11 cellular contexts compared by ENCODE assay signal in genomic region chr2:234690569-234691225, GRCh38.
A peak's percentile ranks its signal among the peaks of the same experiment; 100 is the strongest.
DNase-seq lines count a peak whose midpoint lies in the region; ATAC-seq, FAIRE-seq and TF ChIP-seq lines count a peak whose summit lies in the region.
"Had no signal": no experiment of that assay in that cellular context is flagged by ENCODE, and none has a peak within 500 bp of the region (broad histone marks: within the 10 kb centered on the region; RNA-seq: fewer than 3 reads in every experiment).

No MANE protein-coding gene starts in this region.

- no peak overlapping the region for H2BK120ac ChIP-seq in trophoblast cell (ENCODE audit: insufficient read depth, low read length, poor library complexity)

- no peak for ATAC-seq in GM23338

- no peaks in the 10 kb centered on the region for H3K79me1 ChIP-seq in trophoblast cell (ENCODE audit: low read length)

- no peak overlapping the region for H4K91ac ChIP-seq in trophoblast cell (ENCODE audit: low read depth, low read length)

- H3K4me1 ChIP-seq in Loucy (ENCODE audit: insufficient read depth, low read length, poor library complexity, severe bottlenecking) (peaks cover 64% of the 10 kb centered on the region), endothelial cell of umbilical vein (ENCODE audit: control insufficient read depth, extremely low read depth, insufficient read depth, low read length) (peaks cover 40% of the 10 kb centered on the region), trophoblast cell (ENCODE audit: control insufficient read depth in 1 of 2, insufficient read depth in 2 of 2, low read length in 2 of 2) (peaks cover 0 to 5% of the 10 kb centered on the region in 2 experiments), GM23338 (ENCODE audit: insufficient read depth) (peaks cover 12% of the 10 kb centered on the region)

- no peak overlapping the region for H4K8ac ChIP-seq in trophoblast cell (ENCODE audit: low read depth, low read length)

- peak overlapping the region; percentile 79 for H3K9ac ChIP-seq in Loucy (ENCODE audit: low read depth, low read length, poor library complexity, severe bottlenecking)
- H3K9ac ChIP-seq in endothelial cell of umbilical vein (replicated peaks; ENCODE audit: extremely low read depth, insufficient read depth, low read length) = peak overlapping the region; percentile 56
- no peak overlapping the region for H3K9ac ChIP-seq in trophoblast cell (ENCODE audit: low read length)

- peaks cover 3% of the 10 kb centered on the region; the same call in 1 of the 2 replicates for H3K9me3 ChIP-seq in Loucy (ENCODE audit: insufficient read depth, low read depth, low read length)
- H3K9me3 ChIP-seq in endothelial cell of umbilical vein (replicated peaks; ENCODE audit: control insufficient read depth, insufficient read depth, low read length) = no peaks in the 10 kb centered on the region
- H3K9me3 ChIP-seq in trophoblast cell (ENCODE audit: insufficient read depth, low read depth, low read length) = peaks cover 6% of the 10 kb centered on the region

- DNase-seq in NCI-H526 treated with DMSO at 0.1 percent for 48 hours (lab: John Stamatoyannopoulos, UW) (peak; percentile 99), endothelial cell of umbilical vein (ENCODE audit: low read depth, low spot score) (peak; percentile 97), progenitor cell of endocrine pancreas (ENCODE audit: low spot score, unreplicated experiment) (no peak), trophoblast cell (no peak), activated gamma-delta T cell (lab: John Stamatoyannopoulos, UW) (no peak), ACHN (no peak), GM23338 (ENCODE audit: low spot score) (no peak)
- DNase-seq: activated CD4-positive, alpha-beta T cell treated with anti-CD3 and anti-CD28 coated beads for 1 hour; hypothalamus; NCI-H524 treated with DMSO at 0.1 percent for 48 hours had no signal

- peak; percentile 91 for FAIRE-seq in endothelial cell of umbilical vein (lab: Jason Lieb, UNC)

- no peak overlapping the region for H2BK5ac ChIP-seq in trophoblast cell (ENCODE audit: low read depth, low read length, poor library complexity)

- H3K27me3 Mint-ChIP-seq in progenitor cell of endocrine pancreas (no peaks in the 10 kb centered on the region), GM23338 (ENCODE audit: insufficient read depth, low read depth, poor library complexity) (peaks cover 6% of the 10 kb centered on the region)

- H3K9me3 Mint-ChIP-seq in progenitor cell of endocrine pancreas (ENCODE audit: low read depth) (peaks cover 14% of the 10 kb centered on the region), GM23338 (peaks cover 18% of the 10 kb centered on the region)

- peak overlapping the region; percentile 19 for H3K4me3 ChIP-seq in Loucy (ENCODE audit: low read length, poor library complexity, severe bottlenecking)
- H3K4me3 ChIP-seq in endothelial cell of umbilical vein (replicated peaks in 1 of 3; ENCODE audit: insufficient read depth in 1 of 3, low read depth in 1 of 3, low read length in 3 of 3) = no peak overlapping the region
- no peak overlapping the region for H3K4me3 ChIP-seq in trophoblast cell (ENCODE audit: low read depth, low read length)
- no peak overlapping the region for H3K4me3 ChIP-seq in GM23338

- H4K20me1 ChIP-seq in Loucy (ENCODE audit: insufficient read depth, low read length, poor library complexity, severe bottlenecking) (no peaks in the 10 kb centered on the region), endothelial cell of umbilical vein (replicated peaks; ENCODE audit: control insufficient read depth, extremely low read depth, insufficient read depth, low read length) (no peaks in the 10 kb centered on the region), GM23338 (replicated peaks; ENCODE audit: insufficient read depth) (no peaks in the 10 kb centered on the region)

- H3K79me2 ChIP-seq in Loucy (ENCODE audit: insufficient read depth, low read length) = no peaks in the 10 kb centered on the region
- no peaks in the 10 kb centered on the region for H3K79me2 ChIP-seq in endothelial cell of umbilical vein (ENCODE audit: control insufficient read depth, insufficient read depth, low read length)
- H3K79me2 ChIP-seq in trophoblast cell (ENCODE audit: control insufficient read depth, insufficient read depth, low read length, poor library complexity) = no peaks in the 10 kb centered on the region
- no peaks in the 10 kb centered on the region for H3K79me2 ChIP-seq in GM23338 (replicated peaks; ENCODE audit: insufficient read depth)

- intact Hi-C loops in endothelial cell of umbilical vein (cut with micrococcal nuclease) = loop anchor here (1.0 to 5.0 kb wide), 8 partner anchors 10 to 417 kb away; no protein-coding TSS in a partner anchor

- CTCF ChIA-PET in endothelial cell of umbilical vein (lab: Charles Lee) = interaction anchor here (0.6 to 2.3 kb wide), 15 partner anchors 9 to 426 kb away, joined by 3 to 10 read pairs (median 5); no protein-coding TSS in a partner anchor

- H3K27me3 ChIP-seq in Loucy (ENCODE audit: insufficient read depth, low read length, poor library complexity, severe bottlenecking) = no peaks in the 10 kb centered on the region
- no peaks in the 10 kb centered on the region for H3K27me3 ChIP-seq in endothelial cell of umbilical vein (ENCODE audit: control insufficient read depth in 2 of 2, insufficient read depth in 2 of 2, low read length in 2 of 2)
- no peaks in the 10 kb centered on the region for H3K27me3 ChIP-seq in trophoblast cell (ENCODE audit: insufficient read depth, low read length)
- H3K27me3 ChIP-seq in GM23338 (ENCODE audit: insufficient read depth) = no peaks in the 10 kb centered on the region

- H3K36me3 Mint-ChIP-seq in progenitor cell of endocrine pancreas (ENCODE audit: insufficient read depth) (peaks cover 12% of the 10 kb centered on the region), GM23338 (ENCODE audit: low read depth) (peaks cover 24% of the 10 kb centered on the region)

- in situ Hi-C loops in ACHN (cut with HindIII; ENCODE audit: low pct_ligation_motif_present, low pct_unique_long_range_greater_than_20kb, low sequenced_read_pairs) = no loop called here

- H3K27ac ChIP-seq in endothelial cell of umbilical vein (ENCODE audit: insufficient read depth, low read depth, low read length) (peak overlapping the region; percentile 75), trophoblast cell (ENCODE audit: low read depth, low read length) (no peak overlapping the region), GM23338 (ENCODE audit: low read depth) (no peak overlapping the region)

- H2BK12ac ChIP-seq in trophoblast cell (ENCODE audit: low read length) = no peak overlapping the region

- H3K4me3 Mint-ChIP-seq in progenitor cell of endocrine pancreas (ENCODE audit: low read depth) = no peak overlapping the region
- no peak overlapping the region for H3K4me3 Mint-ChIP-seq in GM23338

- WGBS in trophoblast cell (ENCODE audit: extremely low coverage, insufficient coverage, insufficient read length) = no CpG with 5 or more reads among the region's 8 CpGs

- H2AFZ ChIP-seq in Loucy (ENCODE audit: low read length) (peak overlapping the region; percentile 26; the same call in 1 of the 2 replicates), endothelial cell of umbilical vein (ENCODE audit: low read depth, low read length) (no peak overlapping the region), trophoblast cell (ENCODE audit: insufficient read depth, low read length, poor library complexity) (no peak overlapping the region), GM23338 (no peak overlapping the region)

- H3K36me3 ChIP-seq in Loucy (ENCODE audit: insufficient read depth, low read length) = no peaks in the 10 kb centered on the region
- no peaks in the 10 kb centered on the region for H3K36me3 ChIP-seq in endothelial cell of umbilical vein (ENCODE audit: control insufficient read depth in 2 of 2, extremely low read depth in 1 of 2, insufficient read depth in 2 of 2, low read length in 2 of 2)
- no peaks in the 10 kb centered on the region for H3K36me3 ChIP-seq in trophoblast cell (ENCODE audit: control insufficient read depth in 1 of 2, insufficient read depth in 2 of 2, low read length in 2 of 2)
- H3K36me3 ChIP-seq in GM23338 (ENCODE audit: insufficient read depth) = peaks cover 9% of the 10 kb centered on the region

- H3K9me1 ChIP-seq in endothelial cell of umbilical vein (replicated peaks; ENCODE audit: control insufficient read depth, extremely low read depth, insufficient read depth, low read length) = no peaks in the 10 kb centered on the region

- TF ChIP-seq POLR2A in endothelial cell of umbilical vein (IDR thresholded peaks at IDR 0.05; ENCODE audit: low read depth, low read length) = no peak

- no peak overlapping the region for H3K23ac ChIP-seq in trophoblast cell (ENCODE audit: low read length)

- H3K27ac Mint-ChIP-seq in progenitor cell of endocrine pancreas (peak overlapping the region; percentile 57), GM23338 (no peak overlapping the region)

- POLR2A ChIA-PET in endothelial cell of umbilical vein (lab: Charles Lee) = interaction anchor here (1.2 to 1.5 kb wide), 3 partner anchors 10 to 291 kb away, joined by 3 to 9 read pairs (median 4); no protein-coding TSS in a partner anchor

- peaks cover 52% of the 10 kb centered on the region for H3K4me1 Mint-ChIP-seq in progenitor cell of endocrine pancreas (ENCODE audit: low read depth)
- peaks cover 31% of the 10 kb centered on the region for H3K4me1 Mint-ChIP-seq in GM23338

- H3K4ac ChIP-seq in trophoblast cell (ENCODE audit: low read depth, low read length) = no peak overlapping the region

- no peak overlapping the region for H2AK5ac ChIP-seq in trophoblast cell (ENCODE audit: low read length)

- peak overlapping the region; percentile 35 for H3K4me2 ChIP-seq in Loucy (ENCODE audit: low read depth, low read length, poor library complexity, severe bottlenecking)
- peak overlapping the region; percentile 56 for H3K4me2 ChIP-seq in endothelial cell of umbilical vein (ENCODE audit: insufficient read depth, low read length)
- H3K4me2 ChIP-seq in trophoblast cell (ENCODE audit: low read length) = no peak overlapping the region
- H3K4me2 ChIP-seq in GM23338 = no peak overlapping the region

- no TSS peak for BruUV-seq in endothelial cell of umbilical vein (replicated peaks; lab: Mats Ljungman, UMichigan)

- no peak overlapping the region for H4K12ac ChIP-seq in trophoblast cell (ENCODE audit: low read depth, low read length)

- dilution Hi-C loops in endothelial cell of umbilical vein (cut with MboI; ENCODE audit: extremely low pct_ligation_motif_present, low sequenced_read_pairs) = no loop called here

- no peak overlapping the region for H3K14ac ChIP-seq in trophoblast cell (ENCODE audit: low read length)

- no peak overlapping the region for H3K18ac ChIP-seq in trophoblast cell (ENCODE audit: low read length)

- TF ChIP-seq CTCF in Loucy (conservative IDR thresholded peaks at IDR 0.05; ENCODE audit: low read length) (no peak), endothelial cell of umbilical vein (IDR thresholded peaks at IDR 0.05; ENCODE audit: extremely low read depth in 1 of 2, insufficient read depth in 1 of 2, low read depth in 1 of 2, low read length in 2 of 2) (no peak), progenitor cell of endocrine pancreas (IDR thresholded peaks at IDR 0.05; ENCODE audit: unreplicated experiment) (no peak), GM23338 (conservative IDR thresholded peaks at IDR 0.05; ENCODE audit: low read depth in 2 of 2) (no peak)

- H3K9me2 ChIP-seq in Loucy (replicated peaks; ENCODE audit: low read depth, low read length) (no peaks in the 10 kb centered on the region), GM23338 (ENCODE audit: insufficient read depth) (peaks cover 17% of the 10 kb centered on the region)

- no peaks in the 10 kb centered on the region for H3F3A ChIP-seq in Loucy (ENCODE audit: low read depth)
- H3F3A ChIP-seq in GM23338 (replicated peaks; ENCODE audit: low read depth) = no peaks in the 10 kb centered on the region

Comparison
In these comparisons a context has a peak if more than half of its experiments do, and no peak if none do; other contexts are left out.
1. H3K4me2 ChIP-seq: peak in Loucy (single experiment) and endothelial cell of umbilical vein (single experiment); none in trophoblast cell (single experiment) and GM23338 (single experiment).
2. DNase-seq: peak in NCI-H526 treated with DMSO at 0.1 percent for 48 hours (single experiment) and endothelial cell of umbilical vein (single experiment); none in progenitor cell of endocrine pancreas (single experiment), trophoblast cell (0 of 2), activated gamma-delta T cell (single experiment), ACHN (single experiment) and GM23338 (single experiment).